In genomic region chr7:47792521-47793121, GRCh38 we compare ENCODE assay signal across 1 cellular context.
TF ChIP-seq lines count a peak whose summit lies in the region.

No MANE protein-coding gene starts in this region.

TF ChIP-seq in GM12878, 131 proteins besides CTCF, POLR2A, EP300 and RAD21 (continued from another document):
- TF ChIP-seq, protein P1, sequence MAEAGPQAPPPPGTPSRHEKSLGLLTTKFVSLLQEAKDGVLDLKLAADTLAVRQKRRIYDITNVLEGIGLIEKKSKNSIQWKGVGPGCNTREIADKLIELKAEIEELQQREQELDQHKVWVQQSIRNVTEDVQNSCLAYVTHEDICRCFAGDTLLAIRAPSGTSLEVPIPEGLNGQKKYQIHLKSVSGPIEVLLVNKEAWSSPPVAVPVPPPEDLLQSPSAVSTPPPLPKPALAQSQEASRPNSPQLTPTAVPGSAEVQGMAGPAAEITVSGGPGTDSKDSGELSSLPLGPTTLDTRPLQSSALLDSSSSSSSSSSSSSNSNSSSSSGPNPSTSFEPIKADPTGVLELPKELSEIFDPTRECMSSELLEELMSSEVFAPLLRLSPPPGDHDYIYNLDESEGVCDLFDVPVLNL (IDR thresholded peaks at IDR 0.05; ENCODE audit: low read depth, low read length): no peak
- TF ChIP-seq SIX5 (IDR thresholded peaks at IDR 0.05; ENCODE audit: low read depth, low read length, severe bottlenecking) (no peak), RELA (IDR thresholded peaks at IDR 0.05; ENCODE audit: borderline replicate concordance, partially characterized antibody) (no peak)
